Comparison of ENCODE assay signal across 1 cellular context in the genomic region with DNA sequence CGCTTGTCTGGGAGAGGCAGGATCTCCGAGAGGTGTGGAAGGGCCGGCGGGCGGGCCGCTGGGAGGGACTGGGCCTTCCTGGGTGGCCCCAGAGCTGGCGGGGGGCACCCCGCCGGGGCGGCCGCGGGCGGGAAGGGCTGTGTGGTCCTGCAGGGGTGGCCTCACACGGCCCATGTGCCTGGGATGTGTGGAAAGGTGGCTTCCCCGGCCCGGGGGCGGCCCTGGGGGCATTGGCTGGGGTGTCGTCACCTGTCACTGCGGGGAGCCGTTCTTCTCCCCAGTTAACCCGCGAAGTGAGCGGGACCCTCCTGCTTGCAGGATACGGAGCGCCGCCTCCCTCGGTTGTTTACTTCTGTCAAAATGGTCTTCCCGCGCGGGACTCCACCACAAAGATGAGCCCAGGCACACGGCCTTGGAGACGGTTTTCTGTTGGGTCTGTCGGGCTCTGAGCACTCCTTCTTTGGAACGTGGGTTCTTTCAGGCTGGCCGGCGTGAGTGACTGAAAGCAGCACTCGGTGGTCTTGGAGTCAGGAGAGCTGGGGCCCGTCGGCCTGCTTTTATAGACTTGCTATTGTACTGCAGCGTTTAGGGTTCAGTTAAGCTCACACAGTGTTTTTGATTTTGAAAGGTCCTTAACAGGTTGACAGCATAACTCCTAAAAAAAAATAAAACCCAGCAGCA.
TF ChIP-seq lines count a peak whose summit lies in the region.

No MANE protein-coding gene starts in this region.

TF ChIP-seq in K562, 482 proteins besides CTCF, POLR2A, EP300 and RAD21 (continued from another document):
- TF ChIP-seq PCBP1 (IDR thresholded peaks at IDR 0.05; ENCODE audit: low read depth, low read length, poor library complexity, severe bottlenecking): no peak
- no peak for TF ChIP-seq MIER1 (IDR thresholded peaks at IDR 0.05; ENCODE audit: low read depth)
- TF ChIP-seq EWSR1 (IDR thresholded peaks at IDR 0.05; ENCODE audit: borderline replicate concordance, low read depth, partially characterized antibody): no peak
- 0 out of 4 replicates have a peak, but pooled peaks of 1 of the 2 experiments have one; percentile 25 for TF ChIP-seq FOXA3 (CRISPR knock-in tag; conservative IDR thresholded peaks at IDR 0.05 in 1 of 2, IDR thresholded peaks at IDR 0.05 in 1 of 2)
- no peak for TF ChIP-seq DNMT1 (IDR thresholded peaks at IDR 0.05)
- TF ChIP-seq ZNF133 (CRISPR knock-in tag; IDR thresholded peaks at IDR 0.05): no peak
- TF ChIP-seq SNIP1 (IDR thresholded peaks at IDR 0.05; ENCODE audit: low read depth): no peak
- no peak for TF ChIP-seq ZNF780A (CRISPR knock-in tag; IDR thresholded peaks at IDR 0.05)
- no peak for TF ChIP-seq ETV5 (CRISPR knock-in tag; IDR thresholded peaks at IDR 0.05; ENCODE audit: low read depth)
- TF ChIP-seq GATAD2B (IDR thresholded peaks at IDR 0.05; ENCODE audit: borderline replicate concordance): no peak
- no peak for TF ChIP-seq SRSF3 (IDR thresholded peaks at IDR 0.05; ENCODE audit: insufficient read depth, low read length)
- TF ChIP-seq NR3C1 (CRISPR knock-in tag; IDR thresholded peaks at IDR 0.05): no peak; the same call in 1 of the 2 replicates
- TF ChIP-seq CEBPG (CRISPR knock-in tag; IDR thresholded peaks at IDR 0.05): peak; percentile 65
- no peak for TF ChIP-seq CEBPG (tag; conservative IDR thresholded peaks at IDR 0.05 in 1 of 2, IDR thresholded peaks at IDR 0.05 in 1 of 2)
- peak; percentile 49 for TF ChIP-seq RBBP5 (IDR thresholded peaks at IDR 0.05; ENCODE audit: borderline replicate concordance, insufficient read depth, low read length, poor library complexity, severe bottlenecking)
- TF ChIP-seq CBX1 (IDR thresholded peaks at IDR 0.05; ENCODE audit: low read depth): no peak
- peak; percentile 39; the same call in 1 of the 2 replicates for TF ChIP-seq NKRF (IDR thresholded peaks at IDR 0.05; ENCODE audit: borderline replicate concordance)
- no peak for TF ChIP-seq NR2F6 (CRISPR knock-in tag; IDR thresholded peaks at IDR 0.05)
- no peak for TF ChIP-seq ELF4 (CRISPR knock-in tag; IDR thresholded peaks at IDR 0.05)
- no peak for TF ChIP-seq ZNF589 (CRISPR knock-in tag; IDR thresholded peaks at IDR 0.05; ENCODE audit: low read depth)
- no peak for TF ChIP-seq NFRKB (IDR thresholded peaks at IDR 0.05; ENCODE audit: low read depth)
- no peak for TF ChIP-seq HSF4 (CRISPR knock-in tag; IDR thresholded peaks at IDR 0.05; ENCODE audit: borderline replicate concordance)
- no peak for TF ChIP-seq TRIM25 (IDR thresholded peaks at IDR 0.05; ENCODE audit: borderline replicate concordance)
- no peak for TF ChIP-seq ZZZ3 (IDR thresholded peaks at IDR 0.05)
- TF ChIP-seq JUND (IDR thresholded peaks at IDR 0.05; ENCODE audit: borderline replicate concordance, low read depth, low read length): no peak
- no peak for TF ChIP-seq JUND (tag; IDR thresholded peaks at IDR 0.05; ENCODE audit: borderline replicate concordance, low read depth, low read length)
- no peak for TF ChIP-seq FOS (IDR thresholded peaks at IDR 0.05; ENCODE audit: extremely low read depth, insufficient read length)
- TF ChIP-seq RBM39 (optimal IDR thresholded peaks at IDR 0.05; ENCODE audit: low read depth, low read length): no peak
TF ChIP-seq in K562: peak in this region for 18.
